ENCODE assay signal across 1 cellular context in genomic region chr5:110716247-110717245, GRCh38.
TF ChIP-seq lines count a peak whose summit lies in the region.

No MANE protein-coding gene starts in this region.

TF ChIP-seq in SK-N-SH, 30 proteins besides CTCF, POLR2A, EP300 and RAD21 (continued from another document):
- TF ChIP-seq REST (IDR thresholded peaks at IDR 0.05; ENCODE audit: low read depth, low read length) (no peak), RXRA (IDR thresholded peaks at IDR 0.05; ENCODE audit: borderline replicate concordance, low read depth) (no peak), ELF1 (IDR thresholded peaks at IDR 0.05) (no peak), TEAD4 (IDR thresholded peaks at IDR 0.05; ENCODE audit: borderline replicate concordance, insufficient read depth) (no peak), RCOR1 (IDR thresholded peaks at IDR 0.05; ENCODE audit: low read length) (no peak), NRF1 (IDR thresholded peaks at IDR 0.05; ENCODE audit: low read depth, low read length) (no peak), CHD2 (IDR thresholded peaks at IDR 0.05; ENCODE audit: low read length, partially characterized antibody) (no peak), GATA2 (CRISPR knock-in tag; IDR thresholded peaks at IDR 0.05) (no peak), GABPA (IDR thresholded peaks at IDR 0.05; ENCODE audit: low read depth) (no peak), YY1 (IDR thresholded peaks at IDR 0.05; ENCODE audit: low read depth) (no peak), MAX (IDR thresholded peaks at IDR 0.05; ENCODE audit: low read depth) (no peak), NFIC (IDR thresholded peaks at IDR 0.05; ENCODE audit: borderline replicate concordance) (no peak), FOXJ3 (CRISPR knock-in tag; IDR thresholded peaks at IDR 0.05) (no peak)
